ENCODE assay signal across 18 cellular contexts in the genomic region with DNA sequence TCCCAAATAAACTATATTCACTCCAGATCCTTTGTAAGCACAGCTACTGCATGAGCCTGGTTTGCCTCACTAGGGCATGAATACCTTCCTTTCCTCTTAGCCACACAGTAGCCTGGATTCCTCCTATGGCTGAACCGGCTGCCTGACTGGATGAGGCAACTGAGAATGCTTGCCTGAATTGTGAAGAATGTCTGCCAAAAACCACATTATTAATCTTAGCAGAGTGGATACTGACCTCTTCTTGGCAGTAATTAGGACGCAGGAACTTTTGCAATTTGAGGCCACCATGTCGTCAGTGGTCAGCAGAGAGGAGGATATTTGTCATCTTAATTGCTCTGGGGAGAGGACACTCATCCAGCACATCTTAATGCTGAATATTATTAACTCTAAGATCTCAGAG.
DNase-seq lines count a peak whose midpoint lies in the region; ATAC-seq and TF ChIP-seq lines count a peak whose summit lies in the region.
"Had no signal": no experiment of that assay in that cellular context is flagged by ENCODE, and none has a peak within 500 bp of the region (broad histone marks: within the 10 kb centered on the region; RNA-seq: fewer than 3 reads in every experiment).

No MANE protein-coding gene starts in this region.

- ATAC-seq in GM18520 (IDR thresholded peaks at IDR 0.05; ENCODE audit: unreplicated experiment), result no peak
- ATAC-seq in omental fat pad (ENCODE audit: low FRiP score), result no peak
- ATAC-seq: stimulated activated effector memory CD8-positive, alpha-beta T cell treated with anti-CD3 and anti-CD28 coated beads, Interleukin-12 subunit alpha, Interleukin-12 subunit beta, amount 100 ng/mL, for 72 hours had no signal

- H3K4me3 ChIP-seq in AG04449 (ENCODE audit: low read depth, low read length) (no peak overlapping the region), cardiac fibroblast (replicated peaks in 1 of 2; ENCODE audit: low read depth in 2 of 2, low read length in 2 of 2) (no peak overlapping the region)
- H3K4me3 ChIP-seq: coronary artery, vagina had no signal

- TF ChIP-seq CTCF in AG04449 (IDR thresholded peaks at IDR 0.05; ENCODE audit: insufficient read depth, low read length, missing control alignments) (no peak), cardiac fibroblast (IDR thresholded peaks at IDR 0.05; ENCODE audit: low read depth, low read length) (no peak), omental fat pad (IDR thresholded peaks at IDR 0.05) (no peak)

- DNase-seq in AG04449 (ENCODE audit: low read depth, low spot score) (peak; percentile 85), HS-5 (ENCODE audit: low read depth) (peak; percentile 85), cardiac fibroblast (ENCODE audit: low read depth in 2 of 2) (peak; percentile 38 to 69), left kidney (ENCODE audit: low read depth, low spot score) (peak; percentile 63), HT-29 (ENCODE audit: low spot score) (no peak), omental fat pad (ENCODE audit: low spot score) (no peak)
- DNase-seq in activated T-cell treated with anti-CD3 and anti-CD28 coated beads, Interleukin-2, amount 50 U/mL, for 48 hours, result no peak
- DNase-seq: activated CD8-positive, alpha-beta memory T cell treated with anti-CD3 and anti-CD28 coated beads for 24 hours; glutamatergic neuron; HCEC 1CT; NCI-H1436; NCI-H526 treated with DMSO at 0.1 percent for 48 hours; SIG-M5; stimulated activated CD4-positive, alpha-beta T cell treated with anti-CD3 and anti-CD28 coated beads, Interleukin-2, amount 100 ng/mL, for 48 hours had no signal

- POLR2A ChIA-PET in AG04449 (lab: Yijun Ruan, JAX), result no interaction called here

- CTCF ChIA-PET in AG04449 (lab: Yijun Ruan, JAX), result no interaction called here

Comparison
In these comparisons a context has a peak if more than half of its experiments do, and no peak if none do; other contexts are left out.
1. DNase-seq: peak in AG04449 (single experiment), HS-5 (single experiment), cardiac fibroblast (2 of 2) and left kidney (single experiment); none in activated T-cell treated with anti-CD3 and anti-CD28 coated beads, Interleukin-2, amount 50 U/mL, for 48 hours (0 of 2), HT-29 (single experiment) and omental fat pad (single experiment).